1 cellular context compared by ENCODE assay signal in the genomic region with DNA sequence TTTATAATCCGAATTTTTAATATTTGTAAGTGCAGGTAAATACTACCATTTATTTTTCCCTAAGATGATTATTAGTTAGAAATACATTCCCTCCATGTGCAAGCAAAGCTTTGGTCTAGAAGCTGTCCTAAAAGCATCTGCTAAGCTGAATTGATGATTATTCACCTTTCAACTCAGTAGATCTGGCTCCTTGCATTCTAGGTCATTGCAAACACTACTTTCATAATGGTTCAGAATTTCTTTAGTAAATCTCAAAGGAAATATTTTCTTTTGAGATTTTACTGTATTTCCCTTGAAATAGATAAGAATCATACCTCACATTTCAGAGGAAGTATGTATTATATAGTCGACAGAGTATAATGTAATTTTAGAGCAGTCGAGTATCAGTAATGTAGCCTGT.
TF ChIP-seq lines count a peak whose summit lies in the region.

No MANE protein-coding gene starts in this region.

TF ChIP-seq in IMR-90, 13 proteins besides CTCF, POLR2A, EP300 and RAD21 (continued from another document):
- TF ChIP-seq USF2 (IDR thresholded peaks at IDR 0.05; ENCODE audit: low read depth, low read length) (no peak), BHLHE40 (IDR thresholded peaks at IDR 0.05; ENCODE audit: low read depth, low read length) (no peak), RFX5 (IDR thresholded peaks at IDR 0.05; ENCODE audit: low read depth, low read length) (no peak), CHD1 (IDR thresholded peaks at IDR 0.05; ENCODE audit: low read depth, low read length) (no peak)
- TF ChIP-seq, protein P1, sequence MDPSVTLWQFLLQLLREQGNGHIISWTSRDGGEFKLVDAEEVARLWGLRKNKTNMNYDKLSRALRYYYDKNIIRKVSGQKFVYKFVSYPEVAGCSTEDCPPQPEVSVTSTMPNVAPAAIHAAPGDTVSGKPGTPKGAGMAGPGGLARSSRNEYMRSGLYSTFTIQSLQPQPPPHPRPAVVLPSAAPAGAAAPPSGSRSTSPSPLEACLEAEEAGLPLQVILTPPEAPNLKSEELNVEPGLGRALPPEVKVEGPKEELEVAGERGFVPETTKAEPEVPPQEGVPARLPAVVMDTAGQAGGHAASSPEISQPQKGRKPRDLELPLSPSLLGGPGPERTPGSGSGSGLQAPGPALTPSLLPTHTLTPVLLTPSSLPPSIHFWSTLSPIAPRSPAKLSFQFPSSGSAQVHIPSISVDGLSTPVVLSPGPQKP (IDR thresholded peaks at IDR 0.05; ENCODE audit: borderline replicate concordance, low read depth, low read length), result no peak
